23 cellular contexts compared by ENCODE assay signal in the genomic region with DNA sequence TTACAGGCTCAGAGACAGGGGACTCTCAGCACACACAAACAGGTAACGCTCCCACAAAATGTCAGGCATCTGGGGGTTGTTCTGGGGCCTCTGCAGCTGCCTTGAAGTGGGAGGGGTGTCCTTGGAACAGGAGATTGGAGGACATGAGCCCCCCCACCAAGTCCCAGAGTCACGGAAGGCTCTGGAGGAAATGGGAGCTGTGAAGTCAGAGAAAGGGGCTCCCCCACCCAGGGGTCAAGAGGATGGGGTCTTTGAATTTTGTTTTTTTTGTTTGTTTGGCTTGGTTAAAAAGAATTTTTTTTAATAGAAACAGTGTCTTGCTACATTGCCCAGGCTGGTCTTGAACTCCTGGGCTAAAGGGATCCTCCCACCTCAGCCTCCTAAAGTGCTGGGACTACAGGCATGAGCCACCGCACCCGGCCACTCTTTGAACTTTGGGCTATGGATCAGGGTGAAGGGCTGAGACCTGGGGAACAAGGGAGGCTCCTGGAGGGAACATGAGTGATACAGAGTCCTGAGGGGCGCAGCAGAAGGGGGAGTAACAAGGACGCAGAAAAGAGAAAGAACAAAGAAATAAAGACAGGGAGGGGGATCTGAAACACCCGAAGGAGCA. TPM values are rescaled to one million over a fixed set of nuclear protein-coding genes. Genes with fewer than 3 reads are reported as not detected.
A peak's percentile ranks its signal among the peaks of the same experiment; 100 is the strongest.
DNase-seq lines count a peak whose midpoint lies in the region; ATAC-seq and TF ChIP-seq lines count a peak whose summit lies in the region.
"Had no signal": no experiment of that assay in that cellular context is flagged by ENCODE, and none has a peak within 500 bp of the region (broad histone marks: within the 10 kb centered on the region; RNA-seq: fewer than 3 reads in every experiment).

No MANE protein-coding gene starts in this region.

- ATAC-seq in T-helper 17 cell, result no peak
- ATAC-seq: CD8-positive, alpha-beta T cell; pancreas; SK-N-SH treated with all-trans-retinoic acid at 6 μM for 48 hours; stimulated activated naive CD8-positive, alpha-beta T cell treated with anti-CD3 and anti-CD28 coated beads, Interleukin-15, amount 100 ng/mL, for 72 hours had no signal

- H3K27me3 Mint-ChIP-seq in T-helper 17 cell, result peaks cover 60% of the 10 kb centered on the region
- H3K27me3 Mint-ChIP-seq: activated CD4-positive, alpha-beta memory T cell treated with anti-CD3 and anti-CD28 coated beads, Interleukin-2, amount 10 ng/mL, durations not matched to agents 7 days and 5 days had no signal

- 86% methylated on average over 7 of the region's 7 CpGs for WGBS in esophagus muscularis mucosa

- H3K9me3 ChIP-seq in ascending aorta (no peaks in the 10 kb centered on the region), esophagus muscularis mucosa (no peaks in the 10 kb centered on the region), tibial artery (no peaks in the 10 kb centered on the region), T-helper 17 cell (ENCODE audit: control insufficient read depth, low read length, poor library complexity, severe bottlenecking) (no peaks in the 10 kb centered on the region)
- H3K9me3 ChIP-seq: pancreas had no signal

- H3K4me3 ChIP-seq in ascending aorta, result no peak overlapping the region
- no peak overlapping the region for H3K4me3 ChIP-seq in esophagus muscularis mucosa
- H3K4me3 ChIP-seq in tibial artery, result no peak overlapping the region
- H3K4me3 ChIP-seq: pancreas had no signal

- TF ChIP-seq CTCF in ascending aorta (IDR thresholded peaks at IDR 0.05) (no peak), esophagus muscularis mucosa (IDR thresholded peaks at IDR 0.05) (no peak), tibial artery (IDR thresholded peaks at IDR 0.05) (no peak)

- DNase-seq in ascending aorta (ENCODE audit: low spot score in 2 of 2), result peak in 1 of 2 donors; percentile 52
- DNase-seq in esophagus muscularis mucosa (ENCODE audit: extremely low spot score), result no peak
- DNase-seq in posterior vena cava (ENCODE audit: low spot score), result peak; percentile 38
- DNase-seq in tibial artery, result peak; percentile 18 to 58
- no peak for DNase-seq in T-helper 17 cell
- DNase-seq in dedifferentiated amniotic fluid mesenchymal stem cell (ENCODE audit: extremely low spot score), result no peak
- DNase-seq in HuH-7.5 (ENCODE audit: low spot score), result no peak
- DNase-seq in NCI-H524 (lab: John Stamatoyannopoulos, UW), result no peak
- DNase-seq: activated B cell treated with CpG ODN at 0.5 μM for 24 hours; activated CD4-positive, alpha-beta memory T cell treated with anti-CD3 and anti-CD28 coated beads, Interleukin-2, amount 10 ng/mL, durations not matched to agents 7 days and 5 days; activated naive CD4-positive, alpha-beta T cell treated with anti-CD3 and anti-CD28 coated beads for 36 hours; CD8-positive, alpha-beta T cell; DMS53; endodermal cell; NCI-H1105; NCI-H2107; NCI-H510A treated with DMSO at 0.1 percent for 48 hours; RPMI8226; stimulated activated CD4-positive, alpha-beta T cell treated with anti-CD3 and anti-CD28 coated beads, Interleukin-4, amount 100 ng/mL, for 24 hours; stimulated activated naive CD8-positive, alpha-beta T cell treated with anti-CD3 and anti-CD28 coated beads, Interleukin-15, amount 100 ng/mL, for 72 hours; T-helper 9 cell had no signal

- H3K27ac Mint-ChIP-seq in T-helper 17 cell, result no peak overlapping the region
- H3K27ac Mint-ChIP-seq: activated B cell treated with CpG ODN at 0.5 μM for 24 hours; activated CD4-positive, alpha-beta memory T cell treated with anti-CD3 and anti-CD28 coated beads, Interleukin-2, amount 10 ng/mL, durations not matched to agents 7 days and 5 days; activated naive CD4-positive, alpha-beta T cell treated with anti-CD3 and anti-CD28 coated beads for 36 hours; CD8-positive, alpha-beta T cell; endodermal cell had no signal

- TF ChIP-seq POLR2A in esophagus muscularis mucosa (IDR thresholded peaks at IDR 0.05; ENCODE audit: low read depth), result no peak

- H3K27ac ChIP-seq in ascending aorta (peak overlapping the region; percentile 92 to 94), esophagus muscularis mucosa (replicated peaks in 1 of 4) (peak overlapping the region; percentile 89 to 98 (median 97)), tibial artery (peak overlapping the region; percentile 91 to 98)
- H3K27ac ChIP-seq: pancreas had no signal

- H3K4me1 ChIP-seq in ascending aorta, result peaks cover 34 to 79% of the 10 kb centered on the region in 2 donors
- H3K4me1 ChIP-seq in esophagus muscularis mucosa, result peaks cover 92 to 100% (median 98%) of the 10 kb centered on the region in 4 donors
- peaks cover 6 to 100% (median 79%) of the 10 kb centered on the region in 4 donors for H3K4me1 ChIP-seq in tibial artery

- H3K36me3 Mint-ChIP-seq in T-helper 17 cell (ENCODE audit: low read depth), result peaks cover 3% of the 10 kb centered on the region
- H3K36me3 Mint-ChIP-seq: CD8-positive, alpha-beta T cell had no signal

- H3K27me3 ChIP-seq in ascending aorta (no peaks in the 10 kb centered on the region), esophagus muscularis mucosa (no peaks in the 10 kb centered on the region), tibial artery (no peaks in the 10 kb centered on the region)
- H3K27me3 ChIP-seq: pancreas had no signal

- no peaks in the 10 kb centered on the region for H3K4me1 Mint-ChIP-seq in T-helper 17 cell
- H3K4me1 Mint-ChIP-seq: activated B cell treated with CpG ODN at 0.5 μM for 24 hours; activated CD4-positive, alpha-beta memory T cell treated with anti-CD3 and anti-CD28 coated beads, Interleukin-2, amount 10 ng/mL, durations not matched to agents 7 days and 5 days; stimulated activated naive CD8-positive, alpha-beta T cell treated with anti-CD3 and anti-CD28 coated beads, Interleukin-15, amount 100 ng/mL, for 72 hours had no signal

- H3K36me3 ChIP-seq in ascending aorta, result no peaks in the 10 kb centered on the region
- no peaks in the 10 kb centered on the region for H3K36me3 ChIP-seq in esophagus muscularis mucosa
- peaks cover 0 to 8% (median 0%) of the 10 kb centered on the region in 3 donors for H3K36me3 ChIP-seq in tibial artery
- H3K36me3 ChIP-seq: pancreas had no signal

- no peak overlapping the region for H3K4me3 Mint-ChIP-seq in T-helper 17 cell
- H3K4me3 Mint-ChIP-seq: activated B cell treated with CpG ODN at 0.5 μM for 24 hours; activated CD4-positive, alpha-beta memory T cell treated with anti-CD3 and anti-CD28 coated beads, Interleukin-2, amount 10 ng/mL, durations not matched to agents 7 days and 5 days; activated naive CD4-positive, alpha-beta T cell treated with anti-CD3 and anti-CD28 coated beads for 36 hours; CD8-positive, alpha-beta T cell; endodermal cell; stimulated activated naive CD8-positive, alpha-beta T cell treated with anti-CD3 and anti-CD28 coated beads, Interleukin-15, amount 100 ng/mL, for 72 hours had no signal

- TF ChIP-seq EP300 in esophagus muscularis mucosa (IDR thresholded peaks at IDR 0.05), result no peak

- intact Hi-C loops in ascending aorta (cut with DNase I) (no loop called here), esophagus muscularis mucosa (cut with DNase I) (no loop called here), posterior vena cava (cut with DNase I) (no loop called here), tibial artery (cut with DNase I; ENCODE audit: low total_unique reads) (no loop called here)

RNA-seq across cellular contexts. Expression of a gene that starts 46.8 kb away (rescaled TPM):
- 1,334 TPM for total RNA-seq in ascending aorta
- 1,000 to 10,000 TPM; 1,001 to 2,170 (median 1,411) TPM for total RNA-seq in esophagus muscularis mucosa
- total RNA-seq in posterior vena cava, result 1,000 to 10,000 TPM; 1,255 to 1,508 TPM
- 10 to 100 TPM in 1 of 2 donors, under 1 TPM in 1; 0.80 to 16.8 TPM for total RNA-seq in T-helper 17 cell
- total RNA-seq: CD8-positive, alpha-beta T cell had no signal

Comparison
In these comparisons a context has a peak if more than half of its experiments do, and no peak if none do; other contexts are left out.
1. DNase-seq: peak in posterior vena cava (single experiment) and tibial artery (2 of 2); none in esophagus muscularis mucosa (single experiment), T-helper 17 cell (0 of 3), dedifferentiated amniotic fluid mesenchymal stem cell (single experiment), HuH-7.5 (single experiment) and NCI-H524 (0 of 2).
2. RNA of a gene that starts 46.8 kb away (total RNA-seq): 1,255 to 1,508 TPM in posterior vena cava, 1,001 to 2,170 TPM in esophagus muscularis mucosa and 1,334 TPM in ascending aorta (single experiment); 0.80 to 16.8 TPM in T-helper 17 cell; every median in the first group is over 10 times any median in the second.
3. Peak in every context shown above with its lines, with median percentiles within 50 percentile points of each other: H3K27ac ChIP-seq.